In the genomic region with DNA sequence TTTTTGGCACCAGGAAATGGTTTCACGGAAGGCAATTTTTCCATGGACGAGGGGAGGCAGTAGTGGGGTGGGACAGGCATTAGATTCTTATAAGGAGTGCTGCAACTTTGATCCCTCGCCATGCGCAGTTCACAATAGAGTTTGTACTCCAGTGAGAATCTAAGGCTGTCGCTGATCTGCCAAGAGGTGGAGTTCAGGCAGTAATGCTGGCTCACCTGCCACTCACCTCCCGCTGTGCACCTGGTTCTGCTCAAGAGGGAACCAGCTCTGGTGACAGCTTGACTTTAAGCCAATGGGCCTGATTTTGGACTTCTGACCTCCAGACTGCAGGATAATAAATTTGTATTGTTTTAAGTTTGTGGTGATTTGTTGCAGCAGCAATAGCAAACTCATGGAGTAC, we compare ENCODE assay signal across 22 cellular contexts.
DNase-seq lines count a peak whose midpoint lies in the region; ATAC-seq, FAIRE-seq and TF ChIP-seq lines count a peak whose summit lies in the region.
"Had no signal": no experiment of that assay in that cellular context is flagged by ENCODE, and none has a peak within 500 bp of the region (broad histone marks: within the 10 kb centered on the region; RNA-seq: fewer than 3 reads in every experiment).

No MANE protein-coding gene starts in this region.

- peak overlapping the region in 1 of 4 donors; percentile 3 for H3K27ac ChIP-seq in Peyer's patch
- H3K27ac ChIP-seq in small intestine (ENCODE audit: low read depth in 1 of 2, low read length in 1 of 2), result no peak overlapping the region
- H3K27ac ChIP-seq: 22Rv1; A549; BLaER1 treated with 17β-estradiol and CSF1 and Interleukin-3, amounts not matched to agents 10 nM and 100 nM; C4-2B had no signal

- H3K9me3 ChIP-seq in Peyer's patch (no peaks in the 10 kb centered on the region), mucosa of descending colon (no peaks in the 10 kb centered on the region), small intestine (ENCODE audit: control insufficient read depth, low read depth) (no peaks in the 10 kb centered on the region)
- H3K9me3 ChIP-seq: A549; BLaER1 treated with 17β-estradiol and CSF1 and Interleukin-3, amounts not matched to agents 10 nM and 100 nM had no signal

- H3K27me3 ChIP-seq in Peyer's patch (no peaks in the 10 kb centered on the region), small intestine (ENCODE audit: control insufficient read depth in 2 of 2, insufficient read depth in 2 of 2, low read length in 2 of 2) (no peaks in the 10 kb centered on the region), H7 (ENCODE audit: control insufficient read depth, insufficient read depth, low read length) (no peaks in the 10 kb centered on the region)
- H3K27me3 ChIP-seq: BLaER1 treated with 17β-estradiol and CSF1 and Interleukin-3, amounts not matched to agents 10 nM and 100 nM had no signal

- 24 to 72% (median 48%) methylated on average over 6 of the region's 6 CpGs for WGBS in small intestine, 3 donors

- intact Hi-C loops in mucosa of descending colon (cut with DNase I, micrococcal nuclease), result no loop called here

- ATAC-seq in mucosa of descending colon (peak; percentile 91), GM21447 (IDR thresholded peaks at IDR 0.05; ENCODE audit: unreplicated experiment) (no peak), left lobe of liver (no peak)
- ATAC-seq: A549; CD8-positive, alpha-beta T cell; GM12878 had no signal

- FAIRE-seq in small intestine (lab: Jason Lieb, UNC), result no peak
- FAIRE-seq: GM12878, GM19239 had no signal

- TF ChIP-seq CTCF in Peyer's patch (IDR thresholded peaks at IDR 0.05) (no peak), mucosa of descending colon (IDR thresholded peaks at IDR 0.05) (no peak)

- H3K36me3 ChIP-seq in Peyer's patch, result peaks cover 0 to 48% (median 0%) of the 10 kb centered on the region in 3 donors
- no peaks in the 10 kb centered on the region for H3K36me3 ChIP-seq in mucosa of descending colon (ENCODE audit: low read depth)
- H3K36me3 ChIP-seq in small intestine (ENCODE audit: control insufficient read depth in 2 of 2, insufficient read depth in 2 of 2, low read length in 2 of 2), result peaks cover 0 to 9% of the 10 kb centered on the region in 2 donors
- H3K36me3 ChIP-seq in H7 (replicated peaks; ENCODE audit: control insufficient read depth, insufficient read depth, low read length), result no peaks in the 10 kb centered on the region; the same call in 1 of the 2 replicates

- DNase-seq in Peyer's patch (peak in 2 of 3 donors; percentile 49 to 53), mucosa of descending colon (peak; percentile 35 to 55 (median 52)), small intestine (peak; percentile 73), left lobe of liver (ENCODE audit: low spot score) (no peak), H7 (no peak)
- DNase-seq: AML-193; CD4-positive, alpha-beta T cell; CD8-positive, alpha-beta T cell; DMS 273 treated with DMSO at 0.1 percent for 48 hours; DMS153; DMS53; DMS79; DND-41; EL; GDM1 had no signal

- no peak for TF ChIP-seq POLR2A in Peyer's patch (IDR thresholded peaks at IDR 0.05)

- H3K4me1 ChIP-seq in Peyer's patch (no peaks in the 10 kb centered on the region), mucosa of descending colon (ENCODE audit: low read depth) (no peaks in the 10 kb centered on the region), small intestine (ENCODE audit: control insufficient read depth in 2 of 2, insufficient read depth in 1 of 2, low read depth in 1 of 2, low read length in 1 of 2) (no peaks in the 10 kb centered on the region)
- H3K4me1 ChIP-seq: A549 had no signal

- H3K4me3 ChIP-seq in Peyer's patch (no peak overlapping the region), mucosa of descending colon (no peak overlapping the region), small intestine (ENCODE audit: low read depth in 1 of 2, low read length in 2 of 2) (no peak overlapping the region), H7 (ENCODE audit: insufficient read depth, low read depth, low read length) (no peak overlapping the region)
- H3K4me3 ChIP-seq: A549; BLaER1 treated with 17β-estradiol and CSF1 and Interleukin-3, amounts not matched to agents 10 nM and 100 nM; GM12878 had no signal

Comparison
In these comparisons a context has a peak if more than half of its experiments do, and no peak if none do; other contexts are left out.
1. DNase-seq: peak in Peyer's patch (2 of 3), mucosa of descending colon (3 of 3) and small intestine (single experiment); none in left lobe of liver (single experiment) and H7 (single experiment).